Comparison of ENCODE assay signal across 8 cellular contexts in the genomic region with DNA sequence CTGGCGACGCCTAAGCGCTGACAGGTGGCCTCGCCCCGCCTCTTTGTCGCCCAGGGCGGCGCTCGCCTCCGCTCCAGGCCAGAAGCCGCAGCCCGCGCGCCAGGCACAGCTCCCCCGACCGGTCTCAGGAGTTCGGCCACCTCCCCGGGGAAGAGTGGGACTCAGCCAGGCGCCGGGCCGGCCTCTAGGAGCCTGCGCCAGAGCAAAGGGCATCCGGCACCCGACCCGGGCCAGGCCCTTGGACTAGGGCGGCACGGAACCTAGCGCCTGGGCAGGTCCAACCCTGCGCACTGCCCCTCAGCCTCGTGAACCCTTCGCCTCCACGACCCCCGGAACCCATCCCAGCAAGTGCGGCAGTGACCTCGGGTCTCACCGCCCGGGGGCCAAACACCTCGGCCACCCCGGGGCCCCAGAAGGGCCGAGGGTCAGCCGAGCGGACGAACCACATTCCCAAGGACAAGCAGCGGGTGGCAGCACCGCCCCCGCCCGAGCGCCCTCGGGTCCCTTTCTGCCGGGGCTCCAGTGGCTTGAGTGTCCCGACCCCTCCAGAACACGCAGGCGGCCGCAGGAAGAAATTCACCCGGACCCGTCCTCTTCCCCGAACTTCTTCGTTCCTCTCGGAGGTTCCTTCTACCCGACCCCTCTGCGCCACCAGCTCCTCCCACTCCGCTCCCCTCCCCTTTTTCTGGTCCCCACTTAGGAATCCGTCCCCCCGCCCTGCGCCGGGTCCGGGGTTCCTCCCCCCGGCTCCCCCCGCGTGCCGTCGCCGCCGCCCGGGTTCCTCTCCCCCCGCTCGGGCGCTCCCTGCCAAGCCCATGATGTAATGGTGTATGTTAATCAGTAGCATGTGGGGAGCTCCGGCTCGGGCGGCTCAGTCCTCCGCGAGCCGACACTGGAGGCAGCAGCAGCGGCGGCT. TPM values are rescaled to one million over a fixed set of nuclear protein-coding genes. Genes with fewer than 3 reads are reported as not detected.
DNase-seq lines count a peak whose midpoint lies in the region; ATAC-seq and TF ChIP-seq lines count a peak whose summit lies in the region.

No MANE protein-coding gene starts in this region.

- no peaks in the 10 kb centered on the region for H3K27me3 ChIP-seq in thoracic aorta (replicated peaks; ENCODE audit: insufficient read depth)

- TF ChIP-seq CTCF in thoracic aorta (IDR thresholded peaks at IDR 0.05), result peak; percentile 20

- peaks cover 11 to 27% of the 10 kb centered on the region in 2 donors for H3K4me1 ChIP-seq in thoracic aorta (ENCODE audit: control insufficient read depth in 1 of 2, low read depth in 2 of 2)

- H3K4me3 ChIP-seq in thoracic aorta, result peak overlapping the region; percentile 97

- peak; percentile 94 for DNase-seq in EH (ENCODE audit: low read depth)
- peak; percentile 89 for DNase-seq in HuH-7.5 (ENCODE audit: low spot score)
- DNase-seq in SHP77 treated with DMSO at 0.1 percent for 48 hours (lab: John Stamatoyannopoulos, UW), result peak; percentile 12
- DNase-seq in activated naive CD4-positive, alpha-beta T cell treated with anti-CD3 and anti-CD28 coated beads, Interleukin-2, amount 50 U/mL, for 16 hours, result peak; percentile 78
- peak; percentile 90 for DNase-seq in globus pallidus (ENCODE audit: low spot score)
- peak; percentile 82 for DNase-seq in occipital lobe (lab: John Stamatoyannopoulos, UW)
- peak; percentile 92 for DNase-seq in thoracic aorta (ENCODE audit: low spot score)

- no peaks in the 10 kb centered on the region for H3K36me3 ChIP-seq in thoracic aorta

- no peaks in the 10 kb centered on the region for H3K9me3 ChIP-seq in thoracic aorta

- ATAC-seq in GM21528 (IDR thresholded peaks at IDR 0.05; ENCODE audit: low FRiP score, unreplicated experiment) (peak; percentile 62), thoracic aorta (ENCODE audit: insufficient number of reproducible peaks, low FRiP score, low read depth) (peak; percentile 75)

- peak overlapping the region; percentile 99 for H3K27ac ChIP-seq in thoracic aorta

RNA-seq across cellular contexts. Expression of gene SAMD4A, which starts 1.4 kb away (rescaled TPM):
- total RNA-seq in occipital lobe (17.3 TPM), thoracic aorta (100 to 1,000 TPM; 142 to 172 TPM)

RNA-seq across cellular contexts. Expression of gene CGRRF1, which starts 55.8 kb away (rescaled TPM):
- total RNA-seq in occipital lobe, result 18.9 TPM
- total RNA-seq in thoracic aorta, result 10 to 100 TPM; 15.2 to 42.2 TPM

Comparison
In these comparisons a context has a peak if more than half of its experiments do, and no peak if none do; other contexts are left out.
1. Peak in every context shown above with its lines: DNase-seq, ATAC-seq, H3K4me3 ChIP-seq and H3K27ac ChIP-seq.
2. DNase-seq: peak in every context shown above with its lines; median percentile 94 in EH; 92 in thoracic aorta; 90 in globus pallidus; 89 in HuH-7.5; 82 in occipital lobe; 78 in activated naive CD4-positive, alpha-beta T cell treated with anti-CD3 and anti-CD28 coated beads, Interleukin-2, amount 50 U/mL, for 16 hours; 12 in SHP77 treated with DMSO at 0.1 percent for 48 hours.